In the genomic region with DNA sequence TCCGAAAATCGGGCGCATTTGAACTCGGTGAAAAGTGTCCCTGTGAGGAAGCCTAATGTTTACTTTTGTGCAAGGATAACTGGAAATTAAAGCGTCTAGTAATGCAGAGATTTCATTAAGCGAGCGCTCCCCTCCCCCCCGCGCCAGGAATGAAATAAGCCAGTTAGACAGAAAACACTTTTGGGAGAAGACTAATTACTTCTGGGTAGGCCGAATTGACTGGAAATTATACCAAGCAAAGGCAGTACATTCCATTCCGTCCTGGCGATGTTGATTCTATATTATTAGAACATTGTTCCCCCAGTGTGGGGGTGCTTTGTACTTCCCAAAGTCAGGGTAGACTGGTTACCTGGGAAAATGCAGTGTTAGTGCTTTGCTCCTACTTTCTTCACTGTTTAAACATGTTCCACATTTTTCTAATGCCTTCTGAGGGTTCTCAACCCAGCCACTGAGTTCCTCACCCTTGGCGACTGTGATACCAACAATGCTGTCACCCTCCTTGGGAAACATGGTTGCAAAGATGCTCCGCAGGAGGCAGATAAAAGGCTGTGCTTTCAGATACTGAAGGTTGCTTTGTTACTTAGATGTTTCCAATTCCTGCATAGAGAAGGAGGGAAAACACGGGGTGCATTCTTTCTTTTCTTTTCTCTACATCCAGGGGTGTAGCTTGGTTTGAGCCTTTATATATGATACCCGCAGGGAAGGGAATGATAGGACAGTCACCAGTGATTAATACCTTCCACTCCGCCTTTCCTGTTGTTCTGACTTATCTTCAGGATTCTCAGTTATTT, we compare ENCODE assay signal across 7 cellular contexts. TPM values are rescaled to one million over a fixed set of nuclear protein-coding genes. Genes with fewer than 3 reads are reported as not detected.
DNase-seq lines count a peak whose midpoint lies in the region; ATAC-seq and TF ChIP-seq lines count a peak whose summit lies in the region.

No MANE protein-coding gene starts in this region.

- H3K27me3 ChIP-seq in HUES6 (ENCODE audit: control insufficient read depth, insufficient read depth, low read length) (no peaks in the 10 kb centered on the region), ascending aorta (no peaks in the 10 kb centered on the region)

- H3K4me3 Mint-ChIP-seq in stimulated activated memory B cell treated with anti-CD40 and anti-IgM and Interleukin-4, amounts not matched to agents 10 μg/mL and 1 μg/mL and 100 μg/mL, for 72 hours, result peak overlapping the region; percentile 59

- no peak for TF ChIP-seq CTCF in ascending aorta (IDR thresholded peaks at IDR 0.05)

- intact Hi-C loops in ascending aorta (cut with DNase I), result loop anchor here (2.0 to 10.0 kb wide), 7 partner anchors 55 to 957 kb away; a partner anchor contains a TSS

- H3K27me3 Mint-ChIP-seq in stimulated activated memory B cell treated with anti-CD40 and anti-IgM and Interleukin-4, amounts not matched to agents 10 μg/mL and 1 μg/mL and 100 μg/mL, for 72 hours, result peaks cover 35% of the 10 kb centered on the region

- H3K27ac ChIP-seq in HUES6 (ENCODE audit: low read depth, low read length) (peak overlapping the region; percentile 92), ascending aorta (peak overlapping the region; percentile 87 to 93)

- no peaks in the 10 kb centered on the region for H3K36me3 Mint-ChIP-seq in stimulated activated memory B cell treated with anti-CD40 and anti-IgM and Interleukin-4, amounts not matched to agents 10 μg/mL and 1 μg/mL and 100 μg/mL, for 72 hours

- H3K4me3 ChIP-seq in HUES6 (ENCODE audit: low read depth, low read length), result peak overlapping the region; percentile 89
- peak overlapping the region; percentile 67 to 70 for H3K4me3 ChIP-seq in ascending aorta

- H3K36me3 ChIP-seq in HUES6 (ENCODE audit: control insufficient read depth, insufficient read depth, low read length) (peaks cover 35% of the 10 kb centered on the region), ascending aorta (no peaks in the 10 kb centered on the region)

- peak overlapping the region; percentile 96 for H3K9ac ChIP-seq in HUES6 (ENCODE audit: low read length)

- peak in 1 of 2 donors; percentile 77 for DNase-seq in ascending aorta (ENCODE audit: low spot score in 2 of 2)
- DNase-seq in iPS-NIHi11 (ENCODE audit: low spot score), result peak; percentile 35
- DNase-seq in SW480 (ENCODE audit: low spot score), result no peak
- DNase-seq in SW 1271 (lab: John Stamatoyannopoulos, UW), result no peak

- peaks cover 15% of the 10 kb centered on the region for H3K4me1 Mint-ChIP-seq in stimulated activated memory B cell treated with anti-CD40 and anti-IgM and Interleukin-4, amounts not matched to agents 10 μg/mL and 1 μg/mL and 100 μg/mL, for 72 hours

- no peaks in the 10 kb centered on the region for H3K9me3 Mint-ChIP-seq in stimulated activated memory B cell treated with anti-CD40 and anti-IgM and Interleukin-4, amounts not matched to agents 10 μg/mL and 1 μg/mL and 100 μg/mL, for 72 hours

- no peak overlapping the region for H3K27ac Mint-ChIP-seq in stimulated activated memory B cell treated with anti-CD40 and anti-IgM and Interleukin-4, amounts not matched to agents 10 μg/mL and 1 μg/mL and 100 μg/mL, for 72 hours

- ATAC-seq in stimulated activated memory B cell treated with anti-CD40 and anti-IgM and Interleukin-4, amounts not matched to agents 10 μg/mL and 1 μg/mL and 100 μg/mL, for 72 hours, result no peak
- ATAC-seq in HG03159 (IDR thresholded peaks at IDR 0.05; ENCODE audit: unreplicated experiment), result no peak

- no peaks in the 10 kb centered on the region for H3K9me3 ChIP-seq in HUES6 (ENCODE audit: control insufficient read depth, insufficient read depth, low read depth, low read length)
- no peaks in the 10 kb centered on the region for H3K9me3 ChIP-seq in ascending aorta

- H3K4me1 ChIP-seq in HUES6 (ENCODE audit: control insufficient read depth, insufficient read depth, low read length) (peaks cover 32% of the 10 kb centered on the region), ascending aorta (peaks cover 7 to 10% of the 10 kb centered on the region in 2 donors)

RNA-seq across cellular contexts. Expression of a gene that starts 2.6 kb away (rescaled TPM):
- 85.0 TPM for total RNA-seq in ascending aorta
